1 cellular context compared by ENCODE assay signal in genomic region chr19:17677002-17677401, GRCh38.
TF ChIP-seq lines count a peak whose summit lies in the region.

No MANE protein-coding gene starts in this region.

TF ChIP-seq in GM12878, 131 proteins besides CTCF, POLR2A, EP300 and RAD21 (continued from another document):
- TF ChIP-seq WRNIP1 (IDR thresholded peaks at IDR 0.05; ENCODE audit: borderline replicate concordance, low read depth, low read length) (no peak), EZH2 (IDR thresholded peaks at IDR 0.05; ENCODE audit: borderline replicate concordance, control insufficient read depth, low read depth, low read length) (no peak), CBFB (IDR thresholded peaks at IDR 0.05; ENCODE audit: low read depth) (no peak), BACH1 (IDR thresholded peaks at IDR 0.05; ENCODE audit: borderline replicate concordance) (no peak), SREBF1 (IDR thresholded peaks at IDR 0.05; ENCODE audit: low read length) (no peak), CREM (IDR thresholded peaks at IDR 0.05; ENCODE audit: low read depth) (no peak), USF1 (IDR thresholded peaks at IDR 0.05; ENCODE audit: borderline replicate concordance, extremely low read length, insufficient read depth, low read depth, low read length) (no peak), SPI1 (IDR thresholded peaks at IDR 0.05; ENCODE audit: borderline replicate concordance, insufficient read depth, low read depth, low read length) (no peak), KAT2A (conservative IDR thresholded peaks at IDR 0.05; ENCODE audit: control insufficient read depth, low read depth, low read length) (no peak), ATF3 (IDR thresholded peaks at IDR 0.05; ENCODE audit: borderline replicate concordance, extremely low read depth, low read depth, low read length) (no peak), BMI1 (IDR thresholded peaks at IDR 0.05; ENCODE audit: borderline replicate concordance) (no peak), ZNF274 (IDR thresholded peaks at IDR 0.05; ENCODE audit: insufficient read depth, insufficient read length) (no peak), ZNF622 (IDR thresholded peaks at IDR 0.05) (no peak)
- TF ChIP-seq, protein P1, sequence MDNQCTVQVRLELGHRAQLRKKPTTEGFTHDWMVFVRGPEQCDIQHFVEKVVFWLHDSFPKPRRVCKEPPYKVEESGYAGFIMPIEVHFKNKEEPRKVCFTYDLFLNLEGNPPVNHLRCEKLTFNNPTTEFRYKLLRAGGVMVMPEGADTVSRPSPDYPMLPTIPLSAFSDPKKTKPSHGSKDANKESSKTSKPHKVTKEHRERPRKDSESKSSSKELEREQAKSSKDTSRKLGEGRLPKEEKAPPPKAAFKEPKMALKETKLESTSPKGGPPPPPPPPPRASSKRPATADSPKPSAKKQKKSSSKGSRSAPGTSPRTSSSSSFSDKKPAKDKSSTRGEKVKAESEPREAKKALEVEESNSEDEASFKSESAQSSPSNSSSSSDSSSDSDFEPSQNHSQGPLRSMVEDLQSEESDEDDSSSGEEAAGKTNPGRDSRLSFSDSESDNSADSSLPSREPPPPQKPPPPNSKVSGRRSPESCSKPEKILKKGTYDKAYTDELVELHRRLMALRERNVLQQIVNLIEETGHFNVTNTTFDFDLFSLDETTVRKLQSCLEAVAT (IDR thresholded peaks at IDR 0.05): no peak
- TF ChIP-seq, protein P2, sequence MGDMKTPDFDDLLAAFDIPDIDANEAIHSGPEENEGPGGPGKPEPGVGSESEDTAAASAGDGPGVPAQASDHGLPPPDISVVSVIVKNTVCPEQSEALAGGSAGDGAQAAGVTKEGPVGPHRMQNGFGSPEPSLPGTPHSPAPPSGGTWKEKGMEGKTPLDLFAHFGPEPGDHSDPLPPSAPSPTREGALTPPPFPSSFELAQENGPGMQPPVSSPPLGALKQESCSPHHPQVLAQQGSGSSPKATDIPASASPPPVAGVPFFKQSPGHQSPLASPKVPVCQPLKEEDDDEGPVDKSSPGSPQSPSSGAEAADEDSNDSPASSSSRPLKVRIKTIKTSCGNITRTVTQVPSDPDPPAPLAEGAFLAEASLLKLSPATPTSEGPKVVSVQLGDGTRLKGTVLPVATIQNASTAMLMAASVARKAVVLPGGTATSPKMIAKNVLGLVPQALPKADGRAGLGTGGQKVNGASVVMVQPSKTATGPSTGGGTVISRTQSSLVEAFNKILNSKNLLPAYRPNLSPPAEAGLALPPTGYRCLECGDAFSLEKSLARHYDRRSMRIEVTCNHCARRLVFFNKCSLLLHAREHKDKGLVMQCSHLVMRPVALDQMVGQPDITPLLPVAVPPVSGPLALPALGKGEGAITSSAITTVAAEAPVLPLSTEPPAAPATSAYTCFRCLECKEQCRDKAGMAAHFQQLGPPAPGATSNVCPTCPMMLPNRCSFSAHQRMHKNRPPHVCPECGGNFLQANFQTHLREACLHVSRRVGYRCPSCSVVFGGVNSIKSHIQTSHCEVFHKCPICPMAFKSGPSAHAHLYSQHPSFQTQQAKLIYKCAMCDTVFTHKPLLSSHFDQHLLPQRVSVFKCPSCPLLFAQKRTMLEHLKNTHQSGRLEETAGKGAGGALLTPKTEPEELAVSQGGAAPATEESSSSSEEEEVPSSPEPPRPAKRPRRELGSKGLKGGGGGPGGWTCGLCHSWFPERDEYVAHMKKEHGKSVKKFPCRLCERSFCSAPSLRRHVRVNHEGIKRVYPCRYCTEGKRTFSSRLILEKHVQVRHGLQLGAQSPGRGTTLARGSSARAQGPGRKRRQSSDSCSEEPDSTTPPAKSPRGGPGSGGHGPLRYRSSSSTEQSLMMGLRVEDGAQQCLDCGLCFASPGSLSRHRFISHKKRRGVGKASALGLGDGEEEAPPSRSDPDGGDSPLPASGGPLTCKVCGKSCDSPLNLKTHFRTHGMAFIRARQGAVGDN (IDR thresholded peaks at IDR 0.05): no peak
